13 cellular contexts compared by ENCODE assay signal in genomic region chr2:98923244-98923940, GRCh38. TPM values are rescaled to one million over a fixed set of nuclear protein-coding genes. Genes with fewer than 3 reads are reported as not detected.
DNase-seq lines count a peak whose midpoint lies in the region; ATAC-seq and TF ChIP-seq lines count a peak whose summit lies in the region.
"Had no signal": no experiment of that assay in that cellular context is flagged by ENCODE, and none has a peak within 500 bp of the region (broad histone marks: within the 10 kb centered on the region; RNA-seq: fewer than 3 reads in every experiment).

No MANE protein-coding gene starts in this region.

- no peaks in the 10 kb centered on the region for H3K79me1 ChIP-seq in H9 (ENCODE audit: insufficient read depth, low read depth, low read length, poor library complexity, severe bottlenecking)

- H3K9ac ChIP-seq in H9 (ENCODE audit: extremely low read depth, insufficient read length, low read length) = no peak overlapping the region

- H4K20me1 ChIP-seq in H9 (ENCODE audit: control insufficient read depth, insufficient read depth, insufficient read length) (no peaks in the 10 kb centered on the region), PC-9 (ENCODE audit: insufficient read depth) (no peaks in the 10 kb centered on the region)

- H3F3A ChIP-seq in PC-9 (ENCODE audit: insufficient read depth, low read depth) = no peaks in the 10 kb centered on the region

- peaks cover 7 to 12% of the 10 kb centered on the region in 2 experiments for H3K4me1 Mint-ChIP-seq in H9
- H3K4me1 Mint-ChIP-seq in osteocyte (ENCODE audit: unreplicated experiment) = no peaks in the 10 kb centered on the region
- H3K4me1 Mint-ChIP-seq in CD4-positive, alpha-beta memory T cell = no peaks in the 10 kb centered on the region

- no peak overlapping the region for H3K4me3 Mint-ChIP-seq in H9
- no peak overlapping the region for H3K4me3 Mint-ChIP-seq in osteocyte (ENCODE audit: unreplicated experiment)
- H3K4me3 Mint-ChIP-seq in CD4-positive, alpha-beta memory T cell = no peak overlapping the region

- ATAC-seq in foreskin keratinocyte (no peak), HG02798 (IDR thresholded peaks at IDR 0.05; ENCODE audit: poor library complexity, unreplicated experiment) (no peak), HG03378 (IDR thresholded peaks at IDR 0.05; ENCODE audit: unreplicated experiment) (no peak)

- no peaks in the 10 kb centered on the region for H3K79me2 ChIP-seq in H9 (ENCODE audit: insufficient read depth, low read length)
- no peaks in the 10 kb centered on the region for H3K79me2 ChIP-seq in PC-9 (ENCODE audit: low read depth)

- H3K27ac ChIP-seq in H9 (ENCODE audit: insufficient read length, low read depth, low read length) (no peak overlapping the region), PC-9 (no peak overlapping the region), foreskin keratinocyte (no peak overlapping the region)
- H3K27ac ChIP-seq in CD4-positive, alpha-beta memory T cell (ENCODE audit: low read depth, low read length) = no peak overlapping the region
- H3K27ac ChIP-seq: esophagus muscularis mucosa had no signal

- no peak overlapping the region for H3K14ac ChIP-seq in H9 (ENCODE audit: insufficient read depth, low read length)

- H2BK12ac ChIP-seq in H9 (ENCODE audit: insufficient read length, low read depth, low read length) = no peak overlapping the region

- H4K5ac ChIP-seq in H9 (ENCODE audit: insufficient read length, low read depth, low read length) = no peak overlapping the region

- CTCF ChIA-PET in PC-9 (lab: Charles Lee) = no interaction called here
- CTCF ChIA-PET in CD4-positive, alpha-beta memory T cell (lab: Charles Lee; ENCODE audit: partially characterized antibody) = no interaction called here

- no peak overlapping the region for H3K18ac ChIP-seq in H9 (ENCODE audit: insufficient read length, low read depth, low read length)

- peak; percentile 67 for TF ChIP-seq CTCF in H9 (conservative IDR thresholded peaks at IDR 0.05)
- TF ChIP-seq CTCF in PC-9 (conservative IDR thresholded peaks at IDR 0.05) = peak; percentile 46; the same call in 1 of the 2 replicates
- TF ChIP-seq CTCF in foreskin keratinocyte (conservative IDR thresholded peaks at IDR 0.05) = peak; percentile 55
- no peak for TF ChIP-seq CTCF in osteocyte (IDR thresholded peaks at IDR 0.05)

- BruUV-seq in PC-9 (replicated peaks; lab: Mats Ljungman, UMichigan) = no TSS peak

- DNase-seq in DMS53 (lab: John Stamatoyannopoulos, UW) = peak; percentile 52
- no peak for DNase-seq in H9
- no peak for DNase-seq in PC-9
- no peak for DNase-seq in foreskin keratinocyte
- DNase-seq in osteocyte (ENCODE audit: extremely low spot score, unreplicated experiment) = no peak
- DNase-seq in CD4-positive, alpha-beta memory T cell = no peak
- DNase-seq: activated naive CD4-positive, alpha-beta T cell; dermis blood vessel endothelial cell; EL had no signal

- no peaks in the 10 kb centered on the region for H3K9me2 ChIP-seq in PC-9 (ENCODE audit: insufficient read depth)

- H3K27me3 ChIP-seq in H9 (ENCODE audit: insufficient read depth, low read length) = no peaks in the 10 kb centered on the region
- H3K27me3 ChIP-seq in PC-9 (ENCODE audit: insufficient read depth, low read depth) = no peaks in the 10 kb centered on the region
- no peaks in the 10 kb centered on the region for H3K27me3 ChIP-seq in foreskin keratinocyte
- no peaks in the 10 kb centered on the region for H3K27me3 ChIP-seq in CD4-positive, alpha-beta memory T cell (ENCODE audit: insufficient read depth, low read length)

- H2AK5ac ChIP-seq in H9 (ENCODE audit: insufficient read length, low read length) = no peak overlapping the region

- H3K27me3 Mint-ChIP-seq in H9 (ENCODE audit: low read depth) (no peaks in the 10 kb centered on the region), osteocyte (ENCODE audit: unreplicated experiment) (peaks cover 10% of the 10 kb centered on the region)
- peaks cover 16 to 27% of the 10 kb centered on the region in 2 donors for H3K27me3 Mint-ChIP-seq in CD4-positive, alpha-beta memory T cell

- no peaks in the 10 kb centered on the region for H3K9me3 ChIP-seq in H9 (ENCODE audit: control insufficient read depth, low read depth, low read length)
- H3K9me3 ChIP-seq in PC-9 (ENCODE audit: insufficient read depth, low read depth) = no peaks in the 10 kb centered on the region
- H3K9me3 ChIP-seq in CD4-positive, alpha-beta memory T cell (ENCODE audit: control insufficient read depth in 1 of 2, low read length in 2 of 2) = no peaks in the 10 kb centered on the region

- no peak overlapping the region for H3T11ph ChIP-seq in H9 (ENCODE audit: low read length)

- no CpG with 5 or more reads among the region's 1 CpG for WGBS in H9 (ENCODE audit: extremely low coverage, insufficient read length, low lambda C conversion rate)

- intact Hi-C loops in PC-9 (cut with micrococcal nuclease; ENCODE audit: unreplicated experiment) = no loop called here
- intact Hi-C loops in CD4-positive, alpha-beta memory T cell (cut with micrococcal nuclease) = no loop called here

- peaks cover 2 to 4% of the 10 kb centered on the region in 2 experiments; a peak in 2 of 5 replicates for H3K9me3 Mint-ChIP-seq in H9
- peaks cover 3% of the 10 kb centered on the region for H3K9me3 Mint-ChIP-seq in osteocyte (ENCODE audit: unreplicated experiment)
- H3K9me3 Mint-ChIP-seq in CD4-positive, alpha-beta memory T cell = peaks cover 0 to 9% (median 0%) of the 10 kb centered on the region in 8 donors

- H3K4ac ChIP-seq in H9 (ENCODE audit: low read depth, low read length) = no peak overlapping the region

- H4K91ac ChIP-seq in H9 (ENCODE audit: insufficient read length, low read depth, low read length) = no peak overlapping the region

- H3K23me2 ChIP-seq in H9 (ENCODE audit: insufficient read length, low read depth, low read length, poor library complexity, severe bottlenecking) = peaks cover 2% of the 10 kb centered on the region

- H3K27ac Mint-ChIP-seq in H9 = no peak overlapping the region
- no peak overlapping the region for H3K27ac Mint-ChIP-seq in osteocyte (ENCODE audit: unreplicated experiment)
- H3K27ac Mint-ChIP-seq in CD4-positive, alpha-beta memory T cell = no peak overlapping the region

- no peak overlapping the region for H4K8ac ChIP-seq in H9 (replicated peaks; ENCODE audit: insufficient read length, low read depth, low read length)

- POLR2A ChIA-PET in PC-9 (lab: Charles Lee; ENCODE audit: unreplicated experiment) = no interaction called here
- POLR2A ChIA-PET in CD4-positive, alpha-beta memory T cell (lab: Charles Lee; ENCODE audit: partially characterized antibody) = no interaction called here

- H2BK120ac ChIP-seq in H9 (ENCODE audit: low read depth, low read length, poor library complexity, severe bottlenecking) = no peak overlapping the region

- H3K4me1 ChIP-seq in H9 (ENCODE audit: insufficient read depth, low read length) (no peaks in the 10 kb centered on the region), PC-9 (replicated peaks; ENCODE audit: insufficient read depth) (no peaks in the 10 kb centered on the region), foreskin keratinocyte (peaks cover 10% of the 10 kb centered on the region)
- H3K4me1 ChIP-seq in CD4-positive, alpha-beta memory T cell (ENCODE audit: insufficient read depth, low read length) = no peaks in the 10 kb centered on the region
- H3K4me1 ChIP-seq: esophagus muscularis mucosa had no signal

- no peak overlapping the region for H3K23ac ChIP-seq in H9 (ENCODE audit: insufficient read length, low read depth, low read length)

- H3K36me3 ChIP-seq in PC-9 (ENCODE audit: low read depth) = no peaks in the 10 kb centered on the region
- H3K36me3 ChIP-seq in CD4-positive, alpha-beta memory T cell (ENCODE audit: insufficient read depth, low read length) = no peaks in the 10 kb centered on the region
- H3K36me3 ChIP-seq: esophagus muscularis mucosa had no signal

- H2BK15ac ChIP-seq in H9 (ENCODE audit: low read depth, low read length) = no peak overlapping the region

- no peak overlapping the region for H2BK5ac ChIP-seq in H9 (ENCODE audit: insufficient read length, low read length)

- no peak overlapping the region for H3K56ac ChIP-seq in H9 (ENCODE audit: insufficient read length, low read depth, low read length)

- H3K4me2 ChIP-seq in H9 (ENCODE audit: insufficient read depth, insufficient read length, low read length) (no peak overlapping the region), PC-9 (no peak overlapping the region)

- H3K36me3 Mint-ChIP-seq in H9 (ENCODE audit: insufficient read depth in 1 of 3, low read depth in 3 of 3) (no peaks in the 10 kb centered on the region), osteocyte (ENCODE audit: unreplicated experiment) (no peaks in the 10 kb centered on the region)
- no peaks in the 10 kb centered on the region for H3K36me3 Mint-ChIP-seq in CD4-positive, alpha-beta memory T cell

- no peak overlapping the region for H3K4me3 ChIP-seq in PC-9
- no peak overlapping the region for H3K4me3 ChIP-seq in CD4-positive, alpha-beta memory T cell (ENCODE audit: low read length in 2 of 2)
- H3K4me3 ChIP-seq: esophagus muscularis mucosa had no signal

- H2AFZ ChIP-seq in H9 (ENCODE audit: low read length) (no peak overlapping the region), PC-9 (no peak overlapping the region)

- no peak overlapping the region for H2BK20ac ChIP-seq in H9 (ENCODE audit: low read depth, low read length, poor library complexity, severe bottlenecking)

RNA-seq across cellular contexts. Expression of gene CRACDL, which starts 12.6 kb away (rescaled TPM):
- total RNA-seq in H9 (2021) (0.29 and 0.48 TPM in 2 replicates), PC-9 (2021) (29.6 and 33.7 TPM in 2 replicates), foreskin keratinocyte (2.3 and 2.4 TPM in 2 replicates), osteocyte (0.57 and 1.3 TPM in 2 replicates)
- polyA plus RNA-seq in foreskin keratinocyte = 1.1 and 1.4 TPM in 2 replicates
- total RNA-seq in CD4-positive, alpha-beta memory T cell = 1 to 10 TPM; 1.1 to 1.2 TPM
- 1 to 10 TPM in 1 of 2 donors, under 1 TPM in 1; 0.25 to 1.3 TPM for polyA plus RNA-seq in CD4-positive, alpha-beta memory T cell
- polyA plus RNA-seq: BJ had no signal
